ENCODE assay signal across 28 cellular contexts in the genomic region with DNA sequence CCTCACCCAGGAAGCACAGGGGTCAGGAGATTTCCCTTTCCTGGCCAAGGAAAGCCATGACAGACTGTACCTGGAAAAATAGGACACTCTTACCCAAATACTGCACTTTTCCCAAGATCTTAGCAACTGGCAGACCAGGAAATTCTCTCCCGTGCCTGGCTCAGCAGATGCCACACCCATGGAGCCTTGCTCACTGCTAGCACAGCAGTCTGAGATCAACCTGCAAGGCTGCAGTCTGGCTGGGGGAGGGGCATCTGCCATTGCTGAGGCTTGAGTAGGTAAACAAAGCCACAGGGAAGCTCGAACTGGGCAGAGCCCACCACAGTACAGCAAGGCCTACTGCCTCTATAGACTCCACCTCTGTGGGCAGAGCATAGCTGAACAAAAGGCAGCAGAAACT.
"Had no signal": no experiment of that assay in that cellular context is flagged by ENCODE, and none has a peak within 500 bp of the region (broad histone marks: within the 10 kb centered on the region; RNA-seq: fewer than 3 reads in every experiment).

No MANE protein-coding gene starts in this region.

- H3K36me3 ChIP-seq: ascending aorta, esophagus squamous epithelium, gastroesophageal sphincter had no signal

- H3K4me1 ChIP-seq: ascending aorta, esophagus squamous epithelium, gastroesophageal sphincter had no signal

- H3K27ac Mint-ChIP-seq: activated CD4-positive, alpha-beta memory T cell treated with anti-CD3 and anti-CD28 coated beads, Interleukin-2, amount 10 ng/mL, durations not matched to agents 7 days and 5 days; activated CD4-positive, alpha-beta T cell treated with anti-CD3 and anti-CD28 coated beads, Interleukin-2, amount 10 ng/mL, durations not matched to agents 7 days and 5 days; activated naive CD4-positive, alpha-beta T cell treated with anti-CD3 and anti-CD28 coated beads, Interleukin-2, amount 10 ng/mL, durations not matched to agents 7 days and 5 days; activated naive CD4-positive, alpha-beta T cell treated with anti-CD3 and anti-CD28 coated beads, Interleukin-2, amount 50 U/mL, for 72 hours; activated naive CD8-positive, alpha-beta T cell treated with anti-CD3 and anti-CD28 coated beads, Interleukin-2, amount 10 ng/mL, durations not matched to agents 7 days and 5 days; activated T-cell treated with anti-CD3 and anti-CD28 coated beads, Interleukin-2, amount 50 U/mL, for 24 hours; activated T-cell treated with anti-CD3 and anti-CD28 coated beads, Interleukin-2, amount 50 U/mL, for 72 hours; brain; effector memory CD8-positive, alpha-beta T cell had no signal

- H3K36me3 Mint-ChIP-seq: activated naive CD4-positive, alpha-beta T cell treated with anti-CD3 and anti-CD28 coated beads, Interleukin-2, amount 10 ng/mL, durations not matched to agents 7 days and 5 days; activated naive CD8-positive, alpha-beta T cell treated with anti-CD3 and anti-CD28 coated beads, Interleukin-2, amount 10 ng/mL, durations not matched to agents 7 days and 5 days; brain had no signal

- H3K27ac ChIP-seq: ascending aorta, epithelial cell of prostate, esophagus squamous epithelium, gastroesophageal sphincter had no signal

- H3K4me3 ChIP-seq: ascending aorta, esophagus squamous epithelium, gastroesophageal sphincter had no signal

- H3K4me3 Mint-ChIP-seq: activated CD4-positive, alpha-beta memory T cell treated with anti-CD3 and anti-CD28 coated beads, Interleukin-2, amount 10 ng/mL, durations not matched to agents 7 days and 5 days; activated CD4-positive, alpha-beta T cell treated with anti-CD3 and anti-CD28 coated beads, Interleukin-2, amount 10 ng/mL, durations not matched to agents 7 days and 5 days; activated naive CD4-positive, alpha-beta T cell treated with anti-CD3 and anti-CD28 coated beads, Interleukin-2, amount 10 ng/mL, durations not matched to agents 7 days and 5 days; activated naive CD8-positive, alpha-beta T cell treated with anti-CD3 and anti-CD28 coated beads, Interleukin-2, amount 10 ng/mL, durations not matched to agents 7 days and 5 days; activated T-cell treated with anti-CD3 and anti-CD28 coated beads, Interleukin-2, amount 50 U/mL, for 24 hours; activated T-cell treated with anti-CD3 and anti-CD28 coated beads, Interleukin-2, amount 50 U/mL, for 72 hours; brain; central memory CD8-positive, alpha-beta T cell; effector memory CD8-positive, alpha-beta T cell had no signal

- H3K9me3 ChIP-seq: ascending aorta, esophagus squamous epithelium had no signal

- DNase-seq: activated CD4-positive, alpha-beta memory T cell treated with anti-CD3 and anti-CD28 coated beads, Interleukin-2, amount 10 ng/mL, durations not matched to agents 7 days and 5 days; activated CD4-positive, alpha-beta T cell treated with anti-CD3 and anti-CD28 coated beads for 1 hour; activated CD4-positive, alpha-beta T cell treated with anti-CD3 and anti-CD28 coated beads for 4 hours; activated CD4-positive, alpha-beta T cell treated with anti-CD3 and anti-CD28 coated beads, Interleukin-2, amount 10 ng/mL, durations not matched to agents 7 days and 5 days; activated CD4-positive, alpha-beta T cell treated with anti-CD3 and anti-CD28 coated beads, Interleukin-2, amount 50 U/mL, for 4 hours; activated CD4-positive, CD25-positive, alpha-beta regulatory T cell; activated CD8-positive, alpha-beta memory T cell treated with anti-CD3 and anti-CD28 coated beads, Interleukin-2, amount 50 U/mL, for 48 hours; activated gamma-delta T cell; activated naive CD4-positive, alpha-beta T cell; activated naive CD4-positive, alpha-beta T cell treated with anti-CD3 and anti-CD28 coated beads, Interleukin-2, amount 10 ng/mL, durations not matched to agents 7 days and 5 days; activated naive CD8-positive, alpha-beta T cell treated with anti-CD3 and anti-CD28 coated beads, Interleukin-2, amount 10 ng/mL, durations not matched to agents 7 days and 5 days; activated T-cell treated with anti-CD3 and anti-CD28 coated beads for 4 hours; activated T-cell treated with anti-CD3 and anti-CD28 coated beads, Interleukin-2, amount 50 U/mL, for 24 hours; activated T-cell treated with anti-CD3 and anti-CD28 coated beads, Interleukin-2, amount 50 U/mL, for 72 hours; cortex of kidney; dermis blood vessel endothelial cell; effector CD4-positive, alpha-beta T cell; effector memory CD8-positive, alpha-beta T cell; esophagus squamous epithelium; foreskin melanocyte; head of caudate nucleus; T-helper 2 cell had no signal

- H3K27me3 ChIP-seq: ascending aorta, esophagus squamous epithelium, gastroesophageal sphincter had no signal

- H3K27me3 Mint-ChIP-seq: activated CD4-positive, alpha-beta memory T cell treated with anti-CD3 and anti-CD28 coated beads, Interleukin-2, amount 10 ng/mL, durations not matched to agents 7 days and 5 days; activated CD4-positive, alpha-beta T cell treated with anti-CD3 and anti-CD28 coated beads, Interleukin-2, amount 10 ng/mL, durations not matched to agents 7 days and 5 days; activated naive CD4-positive, alpha-beta T cell treated with anti-CD3 and anti-CD28 coated beads, Interleukin-2, amount 10 ng/mL, durations not matched to agents 7 days and 5 days; activated naive CD8-positive, alpha-beta T cell treated with anti-CD3 and anti-CD28 coated beads, Interleukin-2, amount 10 ng/mL, durations not matched to agents 7 days and 5 days; activated T-cell treated with anti-CD3 and anti-CD28 coated beads, Interleukin-2, amount 50 U/mL, for 24 hours; effector memory CD8-positive, alpha-beta T cell had no signal

- H3K4me1 Mint-ChIP-seq: activated CD4-positive, alpha-beta memory T cell treated with anti-CD3 and anti-CD28 coated beads, Interleukin-2, amount 10 ng/mL, durations not matched to agents 7 days and 5 days; activated CD4-positive, alpha-beta T cell treated with anti-CD3 and anti-CD28 coated beads, Interleukin-2, amount 10 ng/mL, durations not matched to agents 7 days and 5 days; activated naive CD4-positive, alpha-beta T cell treated with anti-CD3 and anti-CD28 coated beads, Interleukin-2, amount 10 ng/mL, durations not matched to agents 7 days and 5 days; activated naive CD8-positive, alpha-beta T cell treated with anti-CD3 and anti-CD28 coated beads, Interleukin-2, amount 10 ng/mL, durations not matched to agents 7 days and 5 days; brain; central memory CD8-positive, alpha-beta T cell had no signal

- ATAC-seq: activated naive CD4-positive, alpha-beta T cell treated with anti-CD3 and anti-CD28 coated beads, Interleukin-2, amount 50 U/mL, for 72 hours; activated T-cell treated with anti-CD3 and anti-CD28 coated beads, Interleukin-2, amount 50 U/mL, for 72 hours; effector memory CD8-positive, alpha-beta T cell; gastroesophageal sphincter had no signal
